In the genomic region with DNA sequence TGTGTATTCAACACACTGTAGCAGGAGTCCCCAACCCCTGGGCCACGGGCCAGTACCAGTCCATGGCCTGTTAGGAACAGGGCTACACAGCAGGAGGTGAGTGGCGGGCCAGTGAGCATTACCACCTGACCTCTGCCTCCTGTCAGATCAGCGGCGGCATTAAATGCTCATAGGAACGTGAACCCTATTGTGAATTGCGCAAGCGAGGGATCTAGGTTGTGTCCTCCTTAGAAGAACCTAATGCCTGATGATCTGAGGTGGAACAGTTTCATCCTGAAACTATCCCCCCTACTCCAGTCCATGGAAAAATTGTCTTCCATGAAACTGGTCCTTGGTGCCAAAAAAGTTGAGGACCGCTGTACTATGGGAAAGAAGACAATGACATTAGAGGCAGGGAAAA, we compare ENCODE assay signal across 25 cellular contexts.
"Had no signal": no experiment of that assay in that cellular context is flagged by ENCODE, and none has a peak within 500 bp of the region (broad histone marks: within the 10 kb centered on the region; RNA-seq: fewer than 3 reads in every experiment).

No MANE protein-coding gene starts in this region.

- H3K4me3 ChIP-seq: colonic mucosa, esophagus squamous epithelium, gastrocnemius medialis, heart right ventricle, left lung, lower lobe of right lung, mucosa of descending colon had no signal

- H3K4me1 ChIP-seq: colonic mucosa, esophagus squamous epithelium, gastrocnemius medialis, heart right ventricle, left lung, lower lobe of right lung had no signal

- H3K27ac ChIP-seq: colonic mucosa, epithelial cell of prostate, esophagus squamous epithelium, gastrocnemius medialis, heart right ventricle, left lung, lower lobe of right lung had no signal

- DNase-seq: colonic mucosa; cortex of kidney; effector CD8-positive, alpha-beta T cell; effector memory CD8-positive, alpha-beta T cell; endodermal cell; erythroblast; esophagus squamous epithelium; foreskin fibroblast; foreskin melanocyte; gastrocnemius medialis; glutamatergic neuron; head of caudate nucleus; heart right ventricle; hippocampal formation; left cardiac atrium; left lung; left ventricle myocardium superior; lower lobe of right lung; mesenchymal stem cell; mucosa of descending colon had no signal

- FAIRE-seq: endometrium, islet of Langerhans, keratinocyte had no signal

- H3K27me3 ChIP-seq: colonic mucosa had no signal

- ATAC-seq: effector memory CD8-positive, alpha-beta T cell; esophagus mucosa; gastrocnemius medialis; heart right ventricle; left cardiac atrium; left lung; left ventricle myocardium superior; lower lobe of right lung; mucosa of descending colon had no signal

- H3K36me3 ChIP-seq: colonic mucosa, esophagus squamous epithelium, gastrocnemius medialis, heart right ventricle, left lung, lower lobe of right lung had no signal

- H3K9me3 ChIP-seq: colonic mucosa had no signal
